Comparison of ENCODE assay signal across 19 cellular contexts in the genomic region with DNA sequence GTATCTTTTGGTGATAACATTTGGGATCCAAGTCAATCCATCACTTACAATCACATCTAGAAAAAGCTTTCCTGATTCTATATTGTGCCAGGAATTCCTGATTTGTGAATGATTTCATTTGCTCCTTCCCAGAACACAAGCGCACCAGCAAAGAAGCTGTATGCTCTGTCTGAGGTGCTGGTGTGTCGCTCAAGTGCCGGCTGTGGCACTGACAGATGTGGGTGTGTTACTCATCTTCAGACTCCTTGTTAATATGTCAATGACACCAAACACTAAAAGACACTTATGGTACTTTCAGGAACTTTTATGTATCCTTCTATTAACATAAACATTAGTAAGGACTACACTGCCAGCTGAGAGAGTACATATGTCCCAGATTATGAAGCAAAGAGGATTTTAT.
DNase-seq lines count a peak whose midpoint lies in the region; TF ChIP-seq lines count a peak whose summit lies in the region.
"Had no signal": no experiment of that assay in that cellular context is flagged by ENCODE, and none has a peak within 500 bp of the region (broad histone marks: within the 10 kb centered on the region; RNA-seq: fewer than 3 reads in every experiment).

No MANE protein-coding gene starts in this region.

- H3K27me3 Mint-ChIP-seq in CD14-positive monocyte (ENCODE audit: low read depth in 3 of 3) = no peaks in the 10 kb centered on the region

- H3K36me3 Mint-ChIP-seq in CD14-positive monocyte = no peaks in the 10 kb centered on the region
- H3K36me3 Mint-ChIP-seq: CD4-positive, CD25-positive, alpha-beta regulatory T cell; CD8-positive, alpha-beta memory T cell had no signal

- H3K4me1 Mint-ChIP-seq in CD14-positive monocyte = no peaks in the 10 kb centered on the region
- H3K4me1 Mint-ChIP-seq: B cell; CD4-positive, CD25-positive, alpha-beta regulatory T cell; CD8-positive, alpha-beta memory T cell had no signal

- DNase-seq in NCI-H1417 (lab: John Stamatoyannopoulos, UW) (peak in 2 of 3 experiments; percentile 20 to 82), NCI-H1417 treated with DMSO at 0.1 percent for 48 hours (lab: John Stamatoyannopoulos, UW) (no peak), NCI-H187 (lab: John Stamatoyannopoulos, UW) (peak; percentile 41 to 57), NCI-H69 (lab: John Stamatoyannopoulos, UW) (peak; percentile 26), iPS-NIHi11 (ENCODE audit: low spot score) (peak; percentile 9), DMS79 treated with DMSO at 0.1 percent for 48 hours (lab: John Stamatoyannopoulos, UW) (no peak), CD14-positive monocyte (ENCODE audit: low spot score) (no peak)
- no peak for DNase-seq in activated CD4-positive, alpha-beta T cell treated with anti-CD3 and anti-CD28 coated beads, Interleukin-2, amount 50 U/mL, for 48 hours
- DNase-seq: CD4-positive, CD25-positive, alpha-beta regulatory T cell; CD8-positive, alpha-beta memory T cell; COR-L47; DMS 273 treated with DMSO at 0.1 percent for 48 hours; DMS53; GDM1; H7; HFFc6; IMR-90 had no signal

- intact Hi-C loops in CD14-positive monocyte (cut with micrococcal nuclease) = no loop called here

- no peak overlapping the region for H3K27ac Mint-ChIP-seq in CD14-positive monocyte
- H3K27ac Mint-ChIP-seq: B cell; CD4-positive, CD25-positive, alpha-beta regulatory T cell; CD8-positive, alpha-beta memory T cell; GM23338; HFFc6 had no signal

- TF ChIP-seq CTCF in CD14-positive monocyte (IDR thresholded peaks at IDR 0.05) = no peak

- no peak overlapping the region for H3K4me3 Mint-ChIP-seq in CD14-positive monocyte
- H3K4me3 Mint-ChIP-seq: B cell; CD4-positive, CD25-positive, alpha-beta regulatory T cell; CD8-positive, alpha-beta memory T cell; GM23338; HFFc6 had no signal

- H3K9me3 Mint-ChIP-seq in CD14-positive monocyte = no peaks in the 10 kb centered on the region
- H3K9me3 Mint-ChIP-seq: HFFc6 had no signal

Comparison
In these comparisons a context has a peak if more than half of its experiments do, and no peak if none do; other contexts are left out.
1. DNase-seq: peak in NCI-H1417 (2 of 3), NCI-H187 (2 of 2), NCI-H69 (single experiment) and iPS-NIHi11 (single experiment); none in NCI-H1417 treated with DMSO at 0.1 percent for 48 hours (single experiment), DMS79 treated with DMSO at 0.1 percent for 48 hours (single experiment), CD14-positive monocyte (single experiment) and activated CD4-positive, alpha-beta T cell treated with anti-CD3 and anti-CD28 coated beads, Interleukin-2, amount 50 U/mL, for 48 hours (0 of 2).